In the genomic region with DNA sequence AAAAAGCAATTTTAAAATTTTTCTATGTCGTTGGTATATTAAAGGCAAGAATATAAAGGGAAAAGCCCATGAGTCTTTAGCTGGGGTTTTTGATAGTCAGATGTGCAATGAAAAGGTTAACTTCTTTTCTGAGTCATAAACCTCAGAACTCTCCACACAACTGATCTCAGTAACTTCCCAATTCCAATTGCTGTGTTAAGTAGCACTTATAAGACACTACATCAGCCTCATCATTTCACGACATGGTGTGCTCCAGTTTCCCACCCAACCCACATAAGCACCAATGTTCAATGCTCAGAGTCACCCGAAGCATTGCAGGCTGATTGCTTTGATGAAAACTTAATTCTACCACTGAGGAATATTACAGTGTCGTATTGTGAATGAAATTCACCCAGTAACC, we compare ENCODE assay signal across 17 cellular contexts.
DNase-seq lines count a peak whose midpoint lies in the region; ATAC-seq and TF ChIP-seq lines count a peak whose summit lies in the region.
"Had no signal": no experiment of that assay in that cellular context is flagged by ENCODE, and none has a peak within 500 bp of the region (broad histone marks: within the 10 kb centered on the region; RNA-seq: fewer than 3 reads in every experiment).

No MANE protein-coding gene starts in this region.

- H3K36me3 ChIP-seq in mammary epithelial cell (ENCODE audit: insufficient read depth, low read length): no peaks in the 10 kb centered on the region
- H3K36me3 ChIP-seq: gastroesophageal sphincter, SJCRH30 had no signal

- H3K36me3 Mint-ChIP-seq in MCF 10A (ENCODE audit: insufficient read depth, unreplicated experiment): peaks cover 4% of the 10 kb centered on the region

- CTCF ChIA-PET in mammary epithelial cell (lab: Charles Lee; ENCODE audit: low non-redundant PET) (no interaction called here), MCF 10A (lab: Yijun Ruan, JAX) (no interaction called here)

- no peaks in the 10 kb centered on the region for H3K27me3 ChIP-seq in mammary epithelial cell (ENCODE audit: insufficient read depth, low read length)
- H3K27me3 ChIP-seq: gastroesophageal sphincter, SJCRH30 had no signal

- H3K4me1 Mint-ChIP-seq in MCF 10A (ENCODE audit: insufficient read depth, unreplicated experiment): no peaks in the 10 kb centered on the region
- H3K4me1 Mint-ChIP-seq in stimulated activated naive CD8-positive, alpha-beta T cell treated with anti-CD3 and anti-CD28 coated beads, Interleukin-15, amount 100 ng/mL, for 72 hours: peaks cover 22% of the 10 kb centered on the region

- H3K4me3 ChIP-seq in mammary epithelial cell (replicated peaks in 1 of 3; ENCODE audit: insufficient read depth in 1 of 3, low read depth in 2 of 3, low read length in 3 of 3) (no peak overlapping the region), astrocyte of the spinal cord (ENCODE audit: low read depth, low read length) (no peak overlapping the region)
- H3K4me3 ChIP-seq: gastroesophageal sphincter, SJCRH30 had no signal

- 83% methylated on average over 4 of the region's 4 CpGs for WGBS in mammary epithelial cell (ENCODE audit: low coverage, missing lambda C conversion rate)

- H3K27ac ChIP-seq in mammary epithelial cell (ENCODE audit: insufficient read depth, low read depth, low read length): no peak overlapping the region
- H3K27ac ChIP-seq: gastroesophageal sphincter, SJCRH30 had no signal

- H3K9ac ChIP-seq in mammary epithelial cell (ENCODE audit: insufficient read depth, low read length): no peak overlapping the region

- no peak overlapping the region for H3K4me2 ChIP-seq in mammary epithelial cell (ENCODE audit: insufficient read depth, low read depth, low read length)

- DNase-seq in mammary epithelial cell (peak; percentile 53), MCF 10A (ENCODE audit: unreplicated experiment) (no peak), LHCN-M2 (ENCODE audit: low read depth) (peak; percentile 27), astrocyte of the spinal cord (ENCODE audit: low read depth, low spot score) (peak; percentile 57), erythroblast (lab: John Stamatoyannopoulos, UW) (no peak), mesenteric fat pad (ENCODE audit: low spot score) (no peak)
- DNase-seq in stimulated activated naive CD8-positive, alpha-beta T cell treated with anti-CD3 and anti-CD28 coated beads, Interleukin-15, amount 100 ng/mL, for 72 hours: peak in 1 of 2 donors; percentile 48
- DNase-seq in stimulated activated naive CD4-positive, alpha-beta T cell (lab: John Stamatoyannopoulos, UW): no peak
- DNase-seq: activated T-cell treated with anti-CD3 and anti-CD28 coated beads, Interleukin-2, amount 50 U/mL, for 24 hours; aorta; effector memory CD4-positive, alpha-beta T cell; islet precursor cell; NCI-H187 treated with DMSO at 0.1 percent for 48 hours; NCI-H82; SJCRH30; stimulated activated CD4-positive, alpha-beta T cell treated with anti-CD3 and anti-CD28 coated beads, Interleukin-2, amount 100 ng/mL, for 24 hours had no signal

- H3K27ac Mint-ChIP-seq in MCF 10A (ENCODE audit: low read depth, unreplicated experiment): no peak overlapping the region
- no peak overlapping the region for H3K27ac Mint-ChIP-seq in stimulated activated naive CD8-positive, alpha-beta T cell treated with anti-CD3 and anti-CD28 coated beads, Interleukin-15, amount 100 ng/mL, for 72 hours
- H3K27ac Mint-ChIP-seq: activated T-cell treated with anti-CD3 and anti-CD28 coated beads, Interleukin-2, amount 50 U/mL, for 24 hours had no signal

- no peak overlapping the region for H3K4me3 Mint-ChIP-seq in MCF 10A (ENCODE audit: unreplicated experiment)
- no peak overlapping the region for H3K4me3 Mint-ChIP-seq in stimulated activated naive CD8-positive, alpha-beta T cell treated with anti-CD3 and anti-CD28 coated beads, Interleukin-15, amount 100 ng/mL, for 72 hours
- H3K4me3 Mint-ChIP-seq: activated T-cell treated with anti-CD3 and anti-CD28 coated beads, Interleukin-2, amount 50 U/mL, for 24 hours had no signal

- H4K20me1 ChIP-seq in mammary epithelial cell (ENCODE audit: insufficient read depth, low read length): no peaks in the 10 kb centered on the region

- H3K9me3 Mint-ChIP-seq in MCF 10A (ENCODE audit: unreplicated experiment): no peaks in the 10 kb centered on the region
- no peaks in the 10 kb centered on the region for H3K9me3 Mint-ChIP-seq in stimulated activated naive CD8-positive, alpha-beta T cell treated with anti-CD3 and anti-CD28 coated beads, Interleukin-15, amount 100 ng/mL, for 72 hours
- H3K9me3 Mint-ChIP-seq: activated T-cell treated with anti-CD3 and anti-CD28 coated beads, Interleukin-2, amount 50 U/mL, for 24 hours had no signal

- no peaks in the 10 kb centered on the region for H3K9me3 ChIP-seq in mammary epithelial cell (replicated peaks; ENCODE audit: insufficient read depth, low read length)
- H3K9me3 ChIP-seq: gastroesophageal sphincter, SJCRH30 had no signal

- H2AFZ ChIP-seq in mammary epithelial cell (ENCODE audit: low read depth, low read length): no peak overlapping the region

- TF ChIP-seq POLR2A in erythroblast (IDR thresholded peaks at IDR 0.05; ENCODE audit: low read length): no peak

- dilution Hi-C loops in mammary epithelial cell (cut with HindIII; ENCODE audit: low sequenced_read_pairs): no loop called here

- peak; percentile 95 for ATAC-seq in stimulated activated naive CD8-positive, alpha-beta T cell treated with anti-CD3 and anti-CD28 coated beads, Interleukin-15, amount 100 ng/mL, for 72 hours
- ATAC-seq: gastroesophageal sphincter had no signal

- BruUV-seq in mammary epithelial cell (replicated peaks; lab: Mats Ljungman, UMichigan) (no TSS peak), MCF 10A (replicated peaks; lab: Mats Ljungman, UMichigan) (no TSS peak)

- in situ Hi-C loops in mammary epithelial cell (cut with MboI; ENCODE audit: low sequenced_read_pairs in 2 of 2) (no loop called here), astrocyte of the spinal cord (cut with HindIII; ENCODE audit: low sequenced_read_pairs) (no loop called here)

- no peaks in the 10 kb centered on the region for H3K27me3 Mint-ChIP-seq in MCF 10A (ENCODE audit: insufficient read depth, unreplicated experiment)
- no peaks in the 10 kb centered on the region for H3K27me3 Mint-ChIP-seq in stimulated activated naive CD8-positive, alpha-beta T cell treated with anti-CD3 and anti-CD28 coated beads, Interleukin-15, amount 100 ng/mL, for 72 hours
- H3K27me3 Mint-ChIP-seq: activated T-cell treated with anti-CD3 and anti-CD28 coated beads, Interleukin-2, amount 50 U/mL, for 24 hours had no signal

- peaks cover 97% of the 10 kb centered on the region for H3K79me2 ChIP-seq in mammary epithelial cell (ENCODE audit: insufficient read depth, low read length)

- intact Hi-C loops in mammary epithelial cell (cut with micrococcal nuclease) (no loop called here), MCF 10A (cut with micrococcal nuclease) (no loop called here)

- POLR2A ChIA-PET in MCF 10A (lab: Yijun Ruan, JAX): interaction anchor here (0.9 to 1.7 kb wide), 3 partner anchors 10 to 51 kb away, joined by 3 to 5 read pairs (median 3); no protein-coding TSS in a partner anchor

- TF ChIP-seq CTCF in mammary epithelial cell (conservative IDR thresholded peaks at IDR 0.05 in 1 of 2, IDR thresholded peaks at IDR 0.05 in 1 of 2; ENCODE audit: extremely low read depth in 1 of 2, insufficient read depth in 1 of 2, low read depth in 1 of 2, low read length in 2 of 2): no peak
- no peak for TF ChIP-seq CTCF in MCF 10A (IDR thresholded peaks at IDR 0.05; ENCODE audit: unreplicated experiment)
- no peak for TF ChIP-seq CTCF in astrocyte of the spinal cord (IDR thresholded peaks at IDR 0.05; ENCODE audit: low read depth, low read length)

- H3K4me1 ChIP-seq in mammary epithelial cell (ENCODE audit: insufficient read depth, low read length): peaks cover 3% of the 10 kb centered on the region
- H3K4me1 ChIP-seq: SJCRH30 had no signal

Comparison
In these comparisons a context has a peak if more than half of its experiments do, and no peak if none do; other contexts are left out.
1. DNase-seq: peak in mammary epithelial cell (single experiment), LHCN-M2 (single experiment) and astrocyte of the spinal cord (single experiment); none in MCF 10A (single experiment), erythroblast (0 of 2), mesenteric fat pad (single experiment) and stimulated activated naive CD4-positive, alpha-beta T cell (0 of 6).